In genomic region chr5:59079622-59080620, GRCh38 we compare ENCODE assay signal across 11 cellular contexts.
A peak's percentile ranks its signal among the peaks of the same experiment; 100 is the strongest.
DNase-seq lines count a peak whose midpoint lies in the region; ATAC-seq and TF ChIP-seq lines count a peak whose summit lies in the region.
"Had no signal": no experiment of that assay in that cellular context is flagged by ENCODE, and none has a peak within 500 bp of the region (broad histone marks: within the 10 kb centered on the region; RNA-seq: fewer than 3 reads in every experiment).

No MANE protein-coding gene starts in this region.

- DNase-seq in AG09309 (ENCODE audit: low read depth) (peak; percentile 80), OCI-M1 (lab: John Stamatoyannopoulos, UW) (peak; percentile 23), fibroblast of lung (ENCODE audit: low read depth in 2 of 2) (peak; percentile 93 to 98), mucosa of descending colon (no peak), NCI-H2227 treated with DMSO at 0.1 percent for 48 hours (lab: John Stamatoyannopoulos, UW) (no peak)
- DNase-seq in activated CD4-positive, alpha-beta T cell treated with anti-CD3 and anti-CD28 coated beads for 48 hours: no peak
- DNase-seq: activated CD8-positive, alpha-beta memory T cell treated with anti-CD3 and anti-CD28 coated beads, Interleukin-2, amount 50 U/mL, for 4 hours; natural killer cell had no signal

- H3K27ac ChIP-seq in fibroblast of lung (ENCODE audit: insufficient read depth, low read length): peak overlapping the region; percentile 26
- H3K27ac ChIP-seq: SK-N-MC had no signal

- no peaks in the 10 kb centered on the region for H3K4me1 ChIP-seq in fibroblast of lung (ENCODE audit: control insufficient read depth, extremely low read depth, insufficient read depth, low read length)
- H3K4me1 ChIP-seq in mucosa of descending colon (ENCODE audit: low read depth): no peaks in the 10 kb centered on the region

- H3K4me2 ChIP-seq in fibroblast of lung (ENCODE audit: extremely low read depth, insufficient read depth, low read length): no peak overlapping the region

- H3K4me3 ChIP-seq in AG09309 (ENCODE audit: control insufficient read depth, low read depth, low read length) (no peak overlapping the region), fibroblast of lung (replicated peaks in 1 of 4; ENCODE audit: control extremely low read depth in 1 of 4, insufficient read depth in 1 of 4, low read depth in 3 of 4, low read length in 4 of 4) (no peak overlapping the region), mucosa of descending colon (no peak overlapping the region)
- H3K4me3 ChIP-seq: SK-N-MC had no signal

- H3K27me3 ChIP-seq in fibroblast of lung (ENCODE audit: control insufficient read depth, insufficient read depth, low read length): no peaks in the 10 kb centered on the region

- intact Hi-C loops in mucosa of descending colon (cut with DNase I, micrococcal nuclease): no loop called here

- TF ChIP-seq CTCF in AG09309 (IDR thresholded peaks at IDR 0.05; ENCODE audit: control insufficient read depth, insufficient read depth, low read depth, low read length, missing control alignments): no peak
- no peak for TF ChIP-seq CTCF in fibroblast of lung (conservative IDR thresholded peaks at IDR 0.05 in 1 of 2, IDR thresholded peaks at IDR 0.05 in 1 of 2; ENCODE audit: low read depth in 1 of 2, low read length in 2 of 2)
- no peak for TF ChIP-seq CTCF in mucosa of descending colon (IDR thresholded peaks at IDR 0.05)

- H4K20me1 ChIP-seq in fibroblast of lung (ENCODE audit: control insufficient read depth, extremely low read depth, insufficient read depth, low read length): no peaks in the 10 kb centered on the region

- H3K36me3 ChIP-seq in fibroblast of lung (ENCODE audit: control insufficient read depth, insufficient read depth, low read length): no peaks in the 10 kb centered on the region
- no peaks in the 10 kb centered on the region for H3K36me3 ChIP-seq in mucosa of descending colon (ENCODE audit: low read depth)

- H3K79me2 ChIP-seq in fibroblast of lung (ENCODE audit: control insufficient read depth, insufficient read depth, low read length): no peaks in the 10 kb centered on the region

- H3K9me3 ChIP-seq in fibroblast of lung (ENCODE audit: control insufficient read depth, insufficient read depth, low read depth, low read length): no peaks in the 10 kb centered on the region
- no peaks in the 10 kb centered on the region for H3K9me3 ChIP-seq in mucosa of descending colon

- peak; percentile 69 for ATAC-seq in mucosa of descending colon
- no peak for ATAC-seq in HG02571 (IDR thresholded peaks at IDR 0.05; ENCODE audit: unreplicated experiment)
- no peak for ATAC-seq in HG02759 (IDR thresholded peaks at IDR 0.05; ENCODE audit: unreplicated experiment)
- ATAC-seq: natural killer cell had no signal

- no peak overlapping the region for H2AFZ ChIP-seq in fibroblast of lung (ENCODE audit: low read length)

- no peak overlapping the region for H3K9ac ChIP-seq in fibroblast of lung (ENCODE audit: insufficient read depth, low read length)

Comparison
In these comparisons a context has a peak if more than half of its experiments do, and no peak if none do; other contexts are left out.
1. DNase-seq: peak in AG09309 (single experiment), OCI-M1 (single experiment) and fibroblast of lung (2 of 2); none in mucosa of descending colon (0 of 3), NCI-H2227 treated with DMSO at 0.1 percent for 48 hours (single experiment) and activated CD4-positive, alpha-beta T cell treated with anti-CD3 and anti-CD28 coated beads for 48 hours (single experiment).